Comparison of ENCODE assay signal across 24 cellular contexts in genomic region chr1:2492091-2492490, GRCh38. TPM values are rescaled to one million over a fixed set of nuclear protein-coding genes. Genes with fewer than 3 reads are reported as not detected.
"Had no signal": no experiment of that assay in that cellular context is flagged by ENCODE, and none has a peak within 500 bp of the region (broad histone marks: within the 10 kb centered on the region; RNA-seq: fewer than 3 reads in every experiment).

No MANE protein-coding gene starts in this region.

- H3K27ac Mint-ChIP-seq: activated CD8-positive, alpha-beta T cell treated with anti-CD3 and anti-CD28 coated beads, Interleukin-2, amount 10 ng/mL, durations not matched to agents 7 days and 5 days; activated naive CD4-positive, alpha-beta T cell treated with anti-CD3 and anti-CD28 coated beads, Interleukin-2, amount 50 U/mL, for 24 hours; nephron progenitor cell; stimulated activated effector memory CD8-positive, alpha-beta T cell treated with anti-CD3 and anti-CD28 coated beads, Interleukin-12 subunit alpha, Interleukin-12 subunit beta, amount 100 ng/mL, for 72 hours; stimulated activated naive CD8-positive, alpha-beta T cell treated with anti-CD3 and anti-CD28 coated beads, Interleukin-15, amount 100 ng/mL, for 72 hours; T-helper 2 cell treated with Interferon-gamma antibody and Interleukin-4, amounts not matched to agents 5 μg/mL and 100 μg/mL, for 36 hours had no signal

- DNase-seq: activated CD4-positive, alpha-beta T cell treated with anti-CD3 and anti-CD28 coated beads for 1 hour; activated CD4-positive, alpha-beta T cell treated with anti-CD3 and anti-CD28 coated beads, Interleukin-2, amount 50 U/mL, for 1 hour; activated CD8-positive, alpha-beta T cell treated with anti-CD3 and anti-CD28 coated beads, Interleukin-2, amount 10 ng/mL, durations not matched to agents 7 days and 5 days; activated gamma-delta T cell treated with Interleukin-2 at 50 U/mL for 16 hours; activated T-cell treated with anti-CD3 and anti-CD28 coated beads, Interleukin-2, amount 50 U/mL, for 1 hour; central memory CD4-positive, alpha-beta T cell; colonic mucosa; gastrocnemius medialis; heart right ventricle; lower lobe of right lung; mesendoderm; mucosa of descending colon; nephron progenitor cell; nucleus accumbens; posterior cingulate gyrus; small intestine; stimulated activated CD4-positive, alpha-beta T cell treated with anti-CD3 and anti-CD28 coated beads, Interleukin-2, amount 100 ng/mL, for 24 hours; stimulated activated naive CD8-positive, alpha-beta T cell treated with anti-CD3 and anti-CD28 coated beads, Interleukin-15, amount 100 ng/mL, for 72 hours had no signal

- H3K4me3 Mint-ChIP-seq: activated CD8-positive, alpha-beta T cell treated with anti-CD3 and anti-CD28 coated beads, Interleukin-2, amount 10 ng/mL, durations not matched to agents 7 days and 5 days; activated naive CD4-positive, alpha-beta T cell treated with anti-CD3 and anti-CD28 coated beads, Interleukin-2, amount 50 U/mL, for 24 hours; nephron progenitor cell; stimulated activated effector memory CD8-positive, alpha-beta T cell treated with anti-CD3 and anti-CD28 coated beads, Interleukin-12 subunit alpha, Interleukin-12 subunit beta, amount 100 ng/mL, for 72 hours; stimulated activated naive CD8-positive, alpha-beta T cell treated with anti-CD3 and anti-CD28 coated beads, Interleukin-15, amount 100 ng/mL, for 72 hours; T-helper 2 cell treated with Interferon-gamma antibody and Interleukin-4, amounts not matched to agents 5 μg/mL and 100 μg/mL, for 36 hours had no signal

- H3K36me3 Mint-ChIP-seq: stimulated activated effector memory CD8-positive, alpha-beta T cell treated with anti-CD3 and anti-CD28 coated beads, Interleukin-12 subunit alpha, Interleukin-12 subunit beta, amount 100 ng/mL, for 72 hours had no signal

- H3K9me3 Mint-ChIP-seq: activated naive CD4-positive, alpha-beta T cell treated with anti-CD3 and anti-CD28 coated beads, Interleukin-2, amount 50 U/mL, for 24 hours had no signal

- H3K27me3 Mint-ChIP-seq: activated naive CD4-positive, alpha-beta T cell treated with anti-CD3 and anti-CD28 coated beads, Interleukin-2, amount 50 U/mL, for 24 hours; stimulated activated naive CD8-positive, alpha-beta T cell treated with anti-CD3 and anti-CD28 coated beads, Interleukin-15, amount 100 ng/mL, for 72 hours had no signal

- ATAC-seq: activated CD8-positive, alpha-beta T cell treated with anti-CD3 and anti-CD28 coated beads, Interleukin-2, amount 10 ng/mL, durations not matched to agents 7 days and 5 days; gastrocnemius medialis; heart right ventricle; lower lobe of right lung; mucosa of descending colon; sciatic nerve; stimulated activated effector memory CD8-positive, alpha-beta T cell treated with anti-CD3 and anti-CD28 coated beads, Interleukin-12 subunit alpha, Interleukin-12 subunit beta, amount 100 ng/mL, for 72 hours; stimulated activated naive CD8-positive, alpha-beta T cell treated with anti-CD3 and anti-CD28 coated beads, Interleukin-15, amount 100 ng/mL, for 72 hours had no signal

RNA-seq across cellular contexts. Expression of gene PLCH2, which starts 16.0 kb away (rescaled TPM):
- total RNA-seq: ascending aorta, gastrocnemius medialis had no signal

RNA-seq across cellular contexts. Expression of gene HES5, which starts 38.0 kb away (rescaled TPM):
- total RNA-seq: activated CD8-positive, alpha-beta T cell treated with anti-CD3 and anti-CD28 coated beads, Interleukin-2, amount 10 ng/mL, durations not matched to agents 7 days and 5 days; ascending aorta; renal cortical epithelial cell had no signal
